In the genomic region with DNA sequence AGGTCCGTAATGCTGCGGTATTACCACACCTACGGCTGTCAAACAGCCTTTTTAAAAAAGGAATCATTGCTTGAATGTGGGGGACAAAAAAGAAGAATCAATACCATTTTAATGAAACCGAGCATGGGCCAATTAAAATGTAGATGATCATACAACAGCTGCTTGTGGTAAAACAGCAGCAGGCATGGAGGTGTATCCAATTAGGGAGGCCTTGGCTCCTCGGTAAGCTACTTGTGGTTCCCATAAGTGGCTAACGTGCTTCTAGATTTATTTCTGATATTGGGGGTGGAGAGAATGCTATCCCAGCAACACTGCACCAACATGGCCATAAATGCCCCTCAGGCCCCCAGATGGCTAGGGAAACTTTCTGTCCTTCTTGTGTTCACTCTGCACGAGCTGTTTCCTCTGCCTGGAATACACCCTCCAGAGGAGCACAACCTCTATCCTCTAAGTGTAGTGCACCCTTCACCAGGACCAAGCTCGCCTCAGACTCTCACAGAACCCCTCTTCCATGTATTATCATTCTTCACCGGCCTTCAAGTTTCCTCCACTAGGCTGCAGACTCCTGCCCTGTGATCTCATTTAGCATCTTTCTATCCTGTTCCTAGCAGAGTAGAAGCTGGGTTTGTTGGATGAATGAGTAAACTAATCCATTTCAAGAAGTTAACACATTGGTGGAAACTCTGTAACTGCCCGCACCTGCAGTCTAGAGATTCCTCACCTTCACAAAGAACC, we compare ENCODE assay signal across 8 cellular contexts. TPM values are rescaled to one million over a fixed set of nuclear protein-coding genes. Genes with fewer than 3 reads are reported as not detected.
DNase-seq lines count a peak whose midpoint lies in the region; ATAC-seq and TF ChIP-seq lines count a peak whose summit lies in the region.

No MANE protein-coding gene starts in this region.

- in situ Hi-C loops in brain microvascular endothelial cell (cut with HindIII; ENCODE audit: low pct_ligation_motif_present, low sequenced_read_pairs) = no loop called here

- peaks cover 3% of the 10 kb centered on the region for H3K36me3 ChIP-seq in brain microvascular endothelial cell (replicated peaks)
- no peaks in the 10 kb centered on the region for H3K36me3 ChIP-seq in mucosa of rectum (ENCODE audit: control insufficient read depth in 2 of 2, insufficient read depth in 2 of 2, low read length in 2 of 2)

- H3K4me3 ChIP-seq in AG04449 (ENCODE audit: low read depth, low read length) (peak overlapping the region; percentile 86), brain microvascular endothelial cell (ENCODE audit: low read depth, low read length) (peak overlapping the region; percentile 91), mucosa of rectum (ENCODE audit: low read length in 2 of 2) (peak overlapping the region; percentile 82 to 83)

- no peak overlapping the region for H3K9ac ChIP-seq in mucosa of rectum (ENCODE audit: low read depth in 1 of 2, low read length in 2 of 2)

- TF ChIP-seq CTCF in AG04449 (IDR thresholded peaks at IDR 0.05; ENCODE audit: insufficient read depth, low read length, missing control alignments) = peak; percentile 34
- peak; percentile 63 for TF ChIP-seq CTCF in HFFc6 (IDR thresholded peaks at IDR 0.05)
- TF ChIP-seq CTCF in brain microvascular endothelial cell (IDR thresholded peaks at IDR 0.05; ENCODE audit: low read depth, low read length, missing control alignments) = peak; percentile 65

- H3K9me3 ChIP-seq in mucosa of rectum (ENCODE audit: control insufficient read depth in 2 of 2, low read length in 2 of 2) = no peaks in the 10 kb centered on the region

- DNase-seq in AG04449 (ENCODE audit: low read depth, low spot score) (no peak), HFFc6 (peak; percentile 52), brain microvascular endothelial cell (peak; percentile 40)

- H3K4me3 Mint-ChIP-seq in HFFc6 = peak overlapping the region; percentile 95

- peaks cover 1% of the 10 kb centered on the region for H3K27me3 Mint-ChIP-seq in HFFc6 (ENCODE audit: insufficient read depth)

- H3K27ac ChIP-seq in brain microvascular endothelial cell = peak overlapping the region; percentile 91
- H3K27ac ChIP-seq in mucosa of rectum (ENCODE audit: low read depth in 2 of 2, low read length in 2 of 2) = no peak overlapping the region

- H3K27ac Mint-ChIP-seq in HFFc6 = peak overlapping the region; percentile 99

- peaks cover 33% of the 10 kb centered on the region for H3K36me3 Mint-ChIP-seq in HFFc6 (ENCODE audit: low read depth)

- peaks cover 74% of the 10 kb centered on the region for H3K4me1 Mint-ChIP-seq in HFFc6 (ENCODE audit: low read depth)

- CTCF ChIA-PET in AG04449 (lab: Yijun Ruan, JAX) = interaction anchor here (0.5 to 5.0 kb wide), 16 partner anchors 8 to 288 kb away, joined by 3 to 26 read pairs (median 6); no protein-coding TSS in a partner anchor

- peaks cover 3 to 12% of the 10 kb centered on the region in 2 donors for H3K4me1 ChIP-seq in mucosa of rectum (ENCODE audit: control insufficient read depth in 2 of 2, insufficient read depth in 2 of 2, low read length in 2 of 2)

- ATAC-seq in GM18873 (IDR thresholded peaks at IDR 0.05; ENCODE audit: low FRiP score, unreplicated experiment) (no peak), HG03108 (IDR thresholded peaks at IDR 0.05; ENCODE audit: unreplicated experiment) (no peak), HG03457 (IDR thresholded peaks at IDR 0.05; ENCODE audit: unreplicated experiment) (no peak), HG03039 (IDR thresholded peaks at IDR 0.05; ENCODE audit: unreplicated experiment) (no peak)

- no peaks in the 10 kb centered on the region for H3K27me3 ChIP-seq in brain microvascular endothelial cell (replicated peaks)
- H3K27me3 ChIP-seq in mucosa of rectum (ENCODE audit: control insufficient read depth in 2 of 2, insufficient read depth in 2 of 2, low read length in 2 of 2) = no peaks in the 10 kb centered on the region

- no peaks in the 10 kb centered on the region for H3K9me3 Mint-ChIP-seq in HFFc6

- POLR2A ChIA-PET in AG04449 (lab: Yijun Ruan, JAX) = interaction anchor here (0.8 to 1.3 kb wide), 6 partner anchors 10 to 98 kb away, joined by 3 to 7 read pairs (median 4); no protein-coding TSS in a partner anchor

RNA-seq across cellular contexts. Expression of a gene that starts 1.6 kb away (rescaled TPM):
- 100 to 1,000 TPM in 4 of 6 experiments, 10 to 100 TPM in 2; 93.6 to 140 (median 106) TPM for total RNA-seq in HFFc6 (2021; fragmentation: NEBNext Ultra II Directional; extraction: Animal tissue kit (Norgen Biotek cat#: 25700))

RNA-seq across cellular contexts. Expression of a gene that starts 53.2 kb away (rescaled TPM):
- 10 to 100 TPM; 36.8 to 79.2 (median 76.6) TPM for total RNA-seq in HFFc6 (2021; fragmentation: NEBNext Ultra II Directional; extraction: Animal tissue kit (Norgen Biotek cat#: 25700))
